ENCODE assay signal across 26 cellular contexts in genomic region chr11:34433899-34434298, GRCh38. TPM values are rescaled to one million over a fixed set of nuclear protein-coding genes. Genes with fewer than 3 reads are reported as not detected.
"Had no signal": no experiment of that assay in that cellular context is flagged by ENCODE, and none has a peak within 500 bp of the region (broad histone marks: within the 10 kb centered on the region; RNA-seq: fewer than 3 reads in every experiment).

No MANE protein-coding gene starts in this region.

- ATAC-seq: activated CD4-positive, CD25-positive, alpha-beta regulatory T cell treated with anti-CD3 and anti-CD28 coated beads, Interleukin-2, amount 50 U/mL, for 24 hours; activated CD8-positive, alpha-beta T cell treated with anti-CD3 and anti-CD28 coated beads for 36 hours; activated T-cell treated with anti-CD3 and anti-CD28 coated beads, Interleukin-2, amount 50 U/mL, for 72 hours; PC-3 had no signal

- H3K4me3 Mint-ChIP-seq: activated CD8-positive, alpha-beta T cell treated with anti-CD3 and anti-CD28 coated beads for 36 hours; activated naive CD8-positive, alpha-beta T cell treated with anti-CD3 and anti-CD28 coated beads, Interleukin-2, amount 10 ng/mL, durations not matched to agents 7 days and 5 days; activated T-cell treated with anti-CD3 and anti-CD28 coated beads, Interleukin-2, amount 50 U/mL, for 72 hours had no signal

- H3K36me3 Mint-ChIP-seq: activated naive CD8-positive, alpha-beta T cell treated with anti-CD3 and anti-CD28 coated beads, Interleukin-2, amount 10 ng/mL, durations not matched to agents 7 days and 5 days had no signal

- H3K9me3 ChIP-seq: adrenal gland had no signal

- H3K27me3 ChIP-seq: adrenal gland had no signal

- H3K9me3 Mint-ChIP-seq: activated CD8-positive, alpha-beta T cell treated with anti-CD3 and anti-CD28 coated beads for 36 hours; activated naive CD8-positive, alpha-beta T cell treated with anti-CD3 and anti-CD28 coated beads, Interleukin-2, amount 10 ng/mL, durations not matched to agents 7 days and 5 days; activated T-cell treated with anti-CD3 and anti-CD28 coated beads, Interleukin-2, amount 50 U/mL, for 72 hours; activated T-helper 2 cell treated with anti-CD3 and anti-CD28 coated beads, Interferon-gamma antibody, Interleukin-2, Interleukin-4, amounts not matched to agents 10 μg/mL and 5 μg/mL and 100 μg/mL, durations not matched to agents 14 hours and 24 hours and 36 hours had no signal

- H3K4me3 ChIP-seq: adrenal gland had no signal

- H3K27ac Mint-ChIP-seq: activated CD8-positive, alpha-beta T cell treated with anti-CD3 and anti-CD28 coated beads for 36 hours; activated naive CD8-positive, alpha-beta T cell treated with anti-CD3 and anti-CD28 coated beads, Interleukin-2, amount 10 ng/mL, durations not matched to agents 7 days and 5 days; activated T-cell treated with anti-CD3 and anti-CD28 coated beads, Interleukin-2, amount 50 U/mL, for 72 hours; activated T-helper 2 cell treated with anti-CD3 and anti-CD28 coated beads, Interferon-gamma antibody, Interleukin-2, Interleukin-4, amounts not matched to agents 10 μg/mL and 5 μg/mL and 100 μg/mL, durations not matched to agents 14 hours and 24 hours and 36 hours had no signal

- FAIRE-seq: RCC 7860 had no signal

- H3K36me3 ChIP-seq: adrenal gland had no signal

- H3K27ac ChIP-seq: adrenal gland, VCaP had no signal

- DNase-seq: activated CD4-positive, alpha-beta T cell treated with anti-CD3 and anti-CD28 coated beads for 4 hours; activated CD8-positive, alpha-beta memory T cell treated with anti-CD3 and anti-CD28 coated beads, Interleukin-2, amount 50 U/mL, for 4 hours; activated CD8-positive, alpha-beta T cell treated with anti-CD3 and anti-CD28 coated beads for 36 hours; activated gamma-delta T cell treated with Interleukin-2 at 50 U/mL for 16 hours; activated naive CD4-positive, alpha-beta T cell treated with anti-CD3 and anti-CD28 coated beads, Interleukin-2, amount 50 U/mL, for 16 hours; activated naive CD8-positive, alpha-beta T cell treated with anti-CD3 and anti-CD28 coated beads, Interleukin-2, amount 10 ng/mL, durations not matched to agents 7 days and 5 days; activated T-cell treated with anti-CD3 and anti-CD28 coated beads, Interleukin-2, amount 50 U/mL, for 72 hours; adrenal gland; anterior cingulate cortex; caudate nucleus; Kasumi-1; KBM-7; NCI-H1048; NCI-H1694; NCI-H2029; NCI-H2107; NCI-H2171 treated with DMSO at 0.1 percent for 48 hours; NCI-H226; NCI-H526; PC-3; SHP77 had no signal

RNA-seq across cellular contexts. Expression of gene CAT, which starts 4.8 kb away (rescaled TPM):
- total RNA-seq: NCI-H460 had no signal
